24 cellular contexts compared by ENCODE assay signal in the genomic region with DNA sequence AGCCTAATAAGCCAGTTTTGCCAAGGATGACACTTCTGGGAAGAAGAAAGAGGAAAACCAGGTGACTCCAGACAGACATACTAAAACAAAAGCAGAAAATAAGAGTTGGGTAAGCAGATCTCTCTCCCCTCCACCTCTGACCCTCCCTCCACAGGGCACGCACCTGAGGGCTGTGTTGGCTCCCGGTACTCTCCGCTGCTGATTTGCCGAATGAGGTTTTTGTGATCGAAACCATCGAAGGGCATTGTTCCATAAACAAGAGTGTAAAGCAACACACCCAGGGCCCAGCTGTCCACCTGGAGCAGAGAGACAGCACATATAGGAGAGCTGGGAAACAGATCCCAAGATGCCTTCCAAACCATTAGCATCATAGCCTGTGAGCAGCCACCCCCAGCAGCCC.
DNase-seq lines count a peak whose midpoint lies in the region; ATAC-seq and TF ChIP-seq lines count a peak whose summit lies in the region.
"Had no signal": no experiment of that assay in that cellular context is flagged by ENCODE, and none has a peak within 500 bp of the region (broad histone marks: within the 10 kb centered on the region; RNA-seq: fewer than 3 reads in every experiment).

No MANE protein-coding gene starts in this region.

- intact Hi-C loops in dorsolateral prefrontal cortex (cut with DNase I) = no loop called here
- intact Hi-C loops in lower lobe of right lung (cut with DNase I) = no loop called here
- intact Hi-C loops in MCF 10A (cut with micrococcal nuclease) = no loop called here

- no TSS peak for BruUV-seq in MCF 10A (replicated peaks; lab: Mats Ljungman, UMichigan)

- H3K27me3 ChIP-seq in dorsolateral prefrontal cortex (no peaks in the 10 kb centered on the region), lower lobe of right lung (ENCODE audit: low read depth) (no peaks in the 10 kb centered on the region)

- no peak for ATAC-seq in lower lobe of right lung
- ATAC-seq: CD8-positive, alpha-beta T cell; K562 had no signal

- no peaks in the 10 kb centered on the region for H3K9me3 Mint-ChIP-seq in MCF 10A (ENCODE audit: unreplicated experiment)
- H3K9me3 Mint-ChIP-seq: CD8-positive, alpha-beta T cell; HFFc6 had no signal

- H3K27ac Mint-ChIP-seq in MCF 10A (ENCODE audit: low read depth, unreplicated experiment) = no peak overlapping the region
- H3K27ac Mint-ChIP-seq: CD8-positive, alpha-beta T cell; HFFc6 had no signal

- POLR2A ChIA-PET in MCF 10A (lab: Yijun Ruan, JAX) = no interaction called here

- peak; percentile 59 for DNase-seq in NCI-H2107 treated with DMSO at 0.1 percent for 48 hours (lab: John Stamatoyannopoulos, UW; ENCODE audit: unreplicated experiment)
- no peak for DNase-seq in NCI-H2107 (lab: John Stamatoyannopoulos, UW)
- DNase-seq in dorsolateral prefrontal cortex = no peak
- no peak for DNase-seq in lower lobe of right lung
- DNase-seq in DMS79 treated with DMSO at 0.1 percent for 48 hours (lab: John Stamatoyannopoulos, UW) = no peak
- DNase-seq in MCF 10A (ENCODE audit: unreplicated experiment) = no peak
- no peak for DNase-seq in DMS153 (lab: John Stamatoyannopoulos, UW)
- DNase-seq in DMS 273 (lab: John Stamatoyannopoulos, UW; ENCODE audit: unreplicated experiment) = no peak
- DNase-seq: ACHN; C1 segment of cervical spinal cord; CD8-positive, alpha-beta T cell; DMS79; H7; HFFc6; MM.1S; NCI-H1048; NCI-H1436; NCI-H187 treated with DMSO at 0.1 percent for 48 hours; NCI-H2171; NCI-H345; NCI-H526; OCI-M1 had no signal

- H3K36me3 Mint-ChIP-seq in MCF 10A (ENCODE audit: insufficient read depth, unreplicated experiment) = peaks cover 4% of the 10 kb centered on the region
- H3K36me3 Mint-ChIP-seq: CD8-positive, alpha-beta T cell had no signal

- no peaks in the 10 kb centered on the region for H3K9me3 ChIP-seq in lower lobe of right lung

- TF ChIP-seq CTCF in dorsolateral prefrontal cortex (IDR thresholded peaks at IDR 0.05 in 54 of 56, conservative IDR thresholded peaks at IDR 0.05 in 2 of 56; ENCODE audit: low read depth in 1 of 56, partially characterized antibody in 56 of 56) (no peak), lower lobe of right lung (IDR thresholded peaks at IDR 0.05) (no peak), MCF 10A (IDR thresholded peaks at IDR 0.05; ENCODE audit: unreplicated experiment) (no peak)

- H3K27me3 Mint-ChIP-seq in MCF 10A (ENCODE audit: insufficient read depth, unreplicated experiment) = no peaks in the 10 kb centered on the region

- no peak overlapping the region for H3K4me3 Mint-ChIP-seq in MCF 10A (ENCODE audit: unreplicated experiment)
- H3K4me3 Mint-ChIP-seq: CD8-positive, alpha-beta T cell; HFFc6 had no signal

- H3K4me1 ChIP-seq in lower lobe of right lung = peaks cover 18% of the 10 kb centered on the region

- CTCF ChIA-PET in MCF 10A (lab: Yijun Ruan, JAX) = no interaction called here

- H3K27ac ChIP-seq in dorsolateral prefrontal cortex = peak overlapping the region in 31 of 59 donors; percentile 0 to 70 (median 29)
- H3K27ac ChIP-seq in lower lobe of right lung = peak overlapping the region; percentile 13
- H3K27ac ChIP-seq: 22Rv1 had no signal

- H3K36me3 ChIP-seq in lower lobe of right lung = peaks cover 45% of the 10 kb centered on the region

- no peaks in the 10 kb centered on the region for H3K4me1 Mint-ChIP-seq in MCF 10A (ENCODE audit: insufficient read depth, unreplicated experiment)

- H3K4me3 ChIP-seq in dorsolateral prefrontal cortex = no peak overlapping the region
- H3K4me3 ChIP-seq in lower lobe of right lung = no peak overlapping the region
- H3K4me3 ChIP-seq: K562 had no signal
